Comparison of ENCODE assay signal across 2 cellular contexts in the genomic region with DNA sequence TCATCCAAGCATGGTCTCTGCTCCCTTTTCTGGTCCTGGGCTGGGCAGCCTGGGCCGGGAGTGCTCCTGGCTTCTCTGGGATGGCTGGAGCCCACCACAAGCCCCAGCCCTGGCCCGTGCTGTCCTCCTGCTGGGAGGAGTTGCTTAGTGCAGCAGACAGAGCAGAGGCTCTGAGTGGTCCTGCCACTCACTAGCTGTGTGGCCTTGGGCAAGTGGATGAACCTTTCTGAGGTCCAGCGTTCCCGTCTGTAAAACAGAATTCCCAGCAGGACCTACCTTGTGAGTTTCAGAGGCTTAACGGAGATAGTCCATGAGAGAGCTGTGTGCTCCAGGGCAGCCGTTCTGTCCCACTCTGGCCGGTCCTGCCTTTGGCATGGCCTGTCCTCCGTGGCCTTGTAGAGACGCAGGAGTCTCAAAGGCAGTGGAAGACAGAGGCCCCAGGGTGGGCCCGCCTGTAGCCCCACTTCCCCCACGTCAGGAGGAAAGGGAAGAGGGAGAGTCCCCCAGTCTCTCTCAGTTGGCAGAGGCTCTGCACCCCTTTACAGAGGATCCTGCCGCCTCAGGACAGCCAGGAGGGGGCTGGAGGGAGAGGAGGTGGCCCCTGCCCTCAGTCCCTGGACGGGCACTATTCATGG.
A peak's percentile ranks its signal among the peaks of the same experiment; 100 is the strongest.
TF ChIP-seq lines count a peak whose summit lies in the region.

No MANE protein-coding gene starts in this region.

TF ChIP-seq in GM23338, 12 proteins besides CTCF, POLR2A, EP300 and RAD21:
- TF ChIP-seq ZNF462 (CRISPR knock-in tag; IDR thresholded peaks at IDR 0.05), result no peak
- TF ChIP-seq REST (IDR thresholded peaks at IDR 0.05; ENCODE audit: unreplicated experiment), result no peak
- no peak for TF ChIP-seq JUNB (IDR thresholded peaks at IDR 0.05; ENCODE audit: unreplicated experiment)
- no peak for TF ChIP-seq ZNF114 (CRISPR knock-in tag; IDR thresholded peaks at IDR 0.05)
TF ChIP-seq in GM23338: peak in this region for 0.

TF ChIP-seq in K562, 482 proteins besides CTCF, POLR2A, EP300 and RAD21:
- TF ChIP-seq BRF2 (IDR thresholded peaks at IDR 0.05; ENCODE audit: borderline replicate concordance, insufficient read depth, insufficient read length), result no peak
- peak; percentile 36 for TF ChIP-seq ZFP36 (IDR thresholded peaks at IDR 0.05; ENCODE audit: low read depth, low read length, partially characterized antibody)
